Comparison of ENCODE assay signal across 8 cellular contexts in genomic region chr1:19445417-19446342, GRCh38. TPM values are rescaled to one million over a fixed set of nuclear protein-coding genes. Genes with fewer than 3 reads are reported as not detected.
DNase-seq lines count a peak whose midpoint lies in the region; ATAC-seq lines count a peak whose summit lies in the region.

No MANE protein-coding gene starts in this region.

- CTCF ChIA-PET in activated CD4-positive, alpha-beta memory T cell treated with anti-CD3 and anti-CD28 coated beads, Interleukin-2, amount 10 ng/mL, durations not matched to agents 7 days and 5 days (lab: Charles Lee): interaction anchor here (1.2 kb wide), 1 partner anchor 136 kb away, joined by 3 read pairs; no protein-coding TSS in a partner anchor

- H3K36me3 Mint-ChIP-seq in activated T-cell treated with anti-CD3 and anti-CD28 coated beads, Interleukin-2, amount 50 U/mL, for 24 hours (ENCODE audit: low read depth): peaks cover 68% of the 10 kb centered on the region
- H3K36me3 Mint-ChIP-seq in activated CD4-positive, alpha-beta memory T cell treated with anti-CD3 and anti-CD28 coated beads, Interleukin-2, amount 10 ng/mL, durations not matched to agents 7 days and 5 days (ENCODE audit: low read depth): peaks cover 46% of the 10 kb centered on the region

- H3K4me1 Mint-ChIP-seq in activated T-cell treated with anti-CD3 and anti-CD28 coated beads, Interleukin-2, amount 50 U/mL, for 24 hours (ENCODE audit: low read depth): peaks cover 94% of the 10 kb centered on the region
- peaks cover 65% of the 10 kb centered on the region for H3K4me1 Mint-ChIP-seq in activated CD4-positive, alpha-beta memory T cell treated with anti-CD3 and anti-CD28 coated beads, Interleukin-2, amount 10 ng/mL, durations not matched to agents 7 days and 5 days
- peaks cover 100% of the 10 kb centered on the region for H3K4me1 Mint-ChIP-seq in stimulated activated naive CD8-positive, alpha-beta T cell treated with anti-CD3 and anti-CD28 coated beads, Interleukin-15, amount 100 ng/mL, for 72 hours

- no peaks in the 10 kb centered on the region for H3K27me3 Mint-ChIP-seq in activated T-cell treated with anti-CD3 and anti-CD28 coated beads, Interleukin-2, amount 50 U/mL, for 24 hours
- no peaks in the 10 kb centered on the region for H3K27me3 Mint-ChIP-seq in activated CD4-positive, alpha-beta memory T cell treated with anti-CD3 and anti-CD28 coated beads, Interleukin-2, amount 10 ng/mL, durations not matched to agents 7 days and 5 days
- no peaks in the 10 kb centered on the region for H3K27me3 Mint-ChIP-seq in stimulated activated naive CD8-positive, alpha-beta T cell treated with anti-CD3 and anti-CD28 coated beads, Interleukin-15, amount 100 ng/mL, for 72 hours

- H3K27ac Mint-ChIP-seq in activated T-cell treated with anti-CD3 and anti-CD28 coated beads, Interleukin-2, amount 50 U/mL, for 24 hours: peak overlapping the region; percentile 88
- H3K27ac Mint-ChIP-seq in activated CD4-positive, alpha-beta memory T cell treated with anti-CD3 and anti-CD28 coated beads, Interleukin-2, amount 10 ng/mL, durations not matched to agents 7 days and 5 days: peak overlapping the region; percentile 50
- peak overlapping the region; percentile 44 to 49 for H3K27ac Mint-ChIP-seq in stimulated activated naive CD8-positive, alpha-beta T cell treated with anti-CD3 and anti-CD28 coated beads, Interleukin-15, amount 100 ng/mL, for 72 hours

- H3K9me3 Mint-ChIP-seq in activated T-cell treated with anti-CD3 and anti-CD28 coated beads, Interleukin-2, amount 50 U/mL, for 24 hours: no peaks in the 10 kb centered on the region
- H3K9me3 Mint-ChIP-seq in activated CD4-positive, alpha-beta memory T cell treated with anti-CD3 and anti-CD28 coated beads, Interleukin-2, amount 10 ng/mL, durations not matched to agents 7 days and 5 days: no peaks in the 10 kb centered on the region
- no peaks in the 10 kb centered on the region for H3K9me3 Mint-ChIP-seq in stimulated activated naive CD8-positive, alpha-beta T cell treated with anti-CD3 and anti-CD28 coated beads, Interleukin-15, amount 100 ng/mL, for 72 hours

- intact Hi-C loops in left ventricle myocardium superior (cut with micrococcal nuclease): no loop called here

- ATAC-seq in left ventricle myocardium superior (peak; percentile 38), GM18861 (IDR thresholded peaks at IDR 0.05; ENCODE audit: unreplicated experiment) (no peak), HG03139 (IDR thresholded peaks at IDR 0.05; ENCODE audit: unreplicated experiment) (no peak)
- no peak for ATAC-seq in stimulated activated naive CD8-positive, alpha-beta T cell treated with anti-CD3 and anti-CD28 coated beads, Interleukin-15, amount 100 ng/mL, for 72 hours

- peak overlapping the region; percentile 8 for H3K4me3 Mint-ChIP-seq in activated T-cell treated with anti-CD3 and anti-CD28 coated beads, Interleukin-2, amount 50 U/mL, for 24 hours
- H3K4me3 Mint-ChIP-seq in activated CD4-positive, alpha-beta memory T cell treated with anti-CD3 and anti-CD28 coated beads, Interleukin-2, amount 10 ng/mL, durations not matched to agents 7 days and 5 days: no peak overlapping the region
- peak overlapping the region; percentile 65 to 83 for H3K4me3 Mint-ChIP-seq in stimulated activated naive CD8-positive, alpha-beta T cell treated with anti-CD3 and anti-CD28 coated beads, Interleukin-15, amount 100 ng/mL, for 72 hours

- DNase-seq in activated T-cell treated with anti-CD3 and anti-CD28 coated beads, Interleukin-2, amount 50 U/mL, for 24 hours: no peak
- no peak for DNase-seq in activated T-cell treated with anti-CD3 and anti-CD28 coated beads for 4 hours
- DNase-seq in activated CD4-positive, alpha-beta memory T cell treated with anti-CD3 and anti-CD28 coated beads, Interleukin-2, amount 10 ng/mL, durations not matched to agents 7 days and 5 days: no peak
- peak; percentile 74 for DNase-seq in left ventricle myocardium superior
- no peak for DNase-seq in stimulated activated naive CD8-positive, alpha-beta T cell treated with anti-CD3 and anti-CD28 coated beads, Interleukin-15, amount 100 ng/mL, for 72 hours
- DNase-seq in GDM1 (lab: John Stamatoyannopoulos, UW): no peak

- POLR2A ChIA-PET in activated CD4-positive, alpha-beta memory T cell treated with anti-CD3 and anti-CD28 coated beads, Interleukin-2, amount 10 ng/mL, durations not matched to agents 7 days and 5 days (lab: Charles Lee): interaction anchor here (1.2 kb wide), 1 partner anchor 33 kb away, joined by 3 read pairs; no protein-coding TSS in a partner anchor

RNA-seq across cellular contexts. Expression of gene CAPZB, which starts 39.7 kb away (rescaled TPM):
- total RNA-seq in activated CD4-positive, alpha-beta memory T cell treated with anti-CD3 and anti-CD28 coated beads, Interleukin-2, amount 10 ng/mL, durations not matched to agents 7 days and 5 days: 100 to 1,000 TPM; 537 to 565 TPM
- 252 TPM for total RNA-seq in left ventricle myocardium superior
